Comparison of ENCODE assay signal across 8 cellular contexts in the genomic region with DNA sequence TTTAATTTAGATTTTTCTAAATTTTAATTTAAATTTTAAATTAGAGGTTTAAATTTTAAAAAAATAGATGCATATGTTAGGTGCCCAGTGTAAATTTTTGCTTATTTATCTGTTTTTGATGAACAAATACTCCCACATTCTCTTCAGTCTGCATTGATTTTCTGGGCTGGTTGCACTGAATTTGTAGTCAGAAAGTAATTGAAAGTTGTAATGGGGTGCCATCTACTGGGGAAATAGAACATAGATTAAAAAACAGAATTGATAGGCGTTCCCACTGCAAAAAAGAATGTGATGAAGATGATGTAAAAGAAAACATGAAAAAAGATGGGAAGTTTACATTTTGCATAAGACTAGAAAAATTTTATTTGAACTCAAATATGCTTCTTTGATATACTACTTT. TPM values are rescaled to one million over a fixed set of nuclear protein-coding genes. Genes with fewer than 3 reads are reported as not detected.
DNase-seq lines count a peak whose midpoint lies in the region; ATAC-seq, FAIRE-seq and TF ChIP-seq lines count a peak whose summit lies in the region.

No MANE protein-coding gene starts in this region.

- DNase-seq in GM12891 (ENCODE audit: insufficient read length, low spot score): peak; percentile 7
- peak; percentile 75 for DNase-seq in NCI-H1417 treated with DMSO at 0.1 percent for 48 hours (lab: John Stamatoyannopoulos, UW)
- peak; percentile 49 for DNase-seq in iris pigment epithelial cell (ENCODE audit: low read depth)
- no peak for DNase-seq in vagina (ENCODE audit: extremely low spot score in 2 of 2)

- H3K9me3 ChIP-seq in vagina: no peaks in the 10 kb centered on the region

- H3K27me3 ChIP-seq in vagina: no peaks in the 10 kb centered on the region

- H3K4me1 ChIP-seq in vagina: peaks cover 6% of the 10 kb centered on the region

- intact Hi-C loops in vagina (cut with DNase I): loop anchor here (5.0 kb wide), 1 partner anchor 415 kb away; no protein-coding TSS in a partner anchor

- H3K36me3 ChIP-seq in vagina: no peaks in the 10 kb centered on the region

- TF ChIP-seq POLR2A in GM12891 (IDR thresholded peaks at IDR 0.05; ENCODE audit: low read depth, low read length) (no peak), vagina (IDR thresholded peaks at IDR 0.05) (no peak)

- no peak for ATAC-seq in GM19463 (IDR thresholded peaks at IDR 0.05; ENCODE audit: unreplicated experiment)
- no peak for ATAC-seq in GM19324 (IDR thresholded peaks at IDR 0.05; ENCODE audit: low FRiP score, unreplicated experiment)

- H3K27ac ChIP-seq in vagina: no peak overlapping the region

- H3K4me3 ChIP-seq in WI38 (ENCODE audit: low read depth, low read length): no peak overlapping the region
- H3K4me3 ChIP-seq in vagina: no peak overlapping the region

- TF ChIP-seq CTCF in WI38 (IDR thresholded peaks at IDR 0.05; ENCODE audit: low read depth, low read length): peak; percentile 19; the same call in 1 of the 2 replicates
- TF ChIP-seq CTCF in vagina (IDR thresholded peaks at IDR 0.05): peak in 1 of 3 experiments; percentile 43

- FAIRE-seq in A204.1 (lab: Jason Lieb, UNC): peak; percentile 96
- FAIRE-seq in GM12891 (lab: Jason Lieb, UNC): no peak

TF ChIP-seq in GM12891, 5 proteins besides CTCF, POLR2A, EP300 and RAD21:
- TF ChIP-seq SPI1 (IDR thresholded peaks at IDR 0.05; ENCODE audit: low read depth, low read length) (no peak), POU2F2 (IDR thresholded peaks at IDR 0.05; ENCODE audit: low read depth, low read length) (no peak), POLR2AphosphoS5 (IDR thresholded peaks at IDR 0.05; ENCODE audit: low read depth, low read length) (no peak), PAX5 (IDR thresholded peaks at IDR 0.05; ENCODE audit: insufficient read depth, low read length, severe bottlenecking) (no peak), TAF1 (IDR thresholded peaks at IDR 0.05; ENCODE audit: low read depth, low read length) (no peak)

RNA-seq across cellular contexts. Expression of gene CCDC85A, which starts 51.7 kb away (rescaled TPM):
- polyA plus RNA-seq in GM12891 (2012; ENCODE audit: low read depth, missing spikeins): not detected
- total RNA-seq in vagina: 4.7 TPM

Comparison
In these comparisons a context has a peak if more than half of its experiments do, and no peak if none do; other contexts are left out.
1. DNase-seq: peak in GM12891 (single experiment), NCI-H1417 treated with DMSO at 0.1 percent for 48 hours (single experiment) and iris pigment epithelial cell (single experiment); none in vagina (0 of 2).